Comparison of ENCODE assay signal across 1 cellular context in the genomic region with DNA sequence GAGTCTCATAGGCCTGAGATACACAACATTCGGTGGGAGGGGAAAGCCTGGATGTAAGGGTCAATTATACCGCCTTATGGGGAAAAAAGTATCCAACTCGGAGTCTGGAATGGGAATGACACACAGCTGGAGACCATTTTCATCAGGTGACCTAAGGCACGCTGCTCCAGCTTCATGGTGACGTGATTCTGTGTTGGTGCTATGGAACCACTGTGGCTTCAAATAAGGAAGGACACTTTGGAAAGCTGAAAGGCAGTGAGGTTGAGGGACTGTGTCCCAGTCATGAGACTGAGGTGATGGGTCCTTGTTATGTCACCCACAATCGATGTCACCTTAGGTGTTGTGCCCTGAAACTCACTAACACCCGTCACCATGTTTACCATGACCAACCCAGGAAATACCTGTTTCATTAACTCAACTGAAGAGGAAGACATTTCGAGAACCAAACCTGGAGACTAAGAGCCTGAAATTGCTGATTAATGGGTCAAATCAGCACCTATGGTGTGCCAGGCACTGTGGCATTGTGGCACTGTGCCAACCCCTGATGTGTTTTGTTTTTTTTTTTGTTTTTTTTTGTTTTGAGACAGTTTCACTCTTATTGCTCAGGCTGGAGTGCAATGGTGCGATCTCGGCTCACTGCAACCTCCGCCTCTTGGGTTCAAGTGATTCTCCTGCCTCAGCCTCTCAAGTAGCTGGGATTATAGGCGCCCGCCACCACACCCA.
TF ChIP-seq lines count a peak whose summit lies in the region.

No MANE protein-coding gene starts in this region.

TF ChIP-seq in HEK293, 187 proteins besides CTCF, POLR2A, EP300 and RAD21:
- TF ChIP-seq ZEB2 (tag by site-specific recombination; IDR thresholded peaks at IDR 0.05): 0 out of 2 replicates have a peak, but pooled peaks have one; percentile 23
- TF ChIP-seq ZNF843 (tag by site-specific recombination; IDR thresholded peaks at IDR 0.05): no peak
- TF ChIP-seq ZNF214 (tag by site-specific recombination; IDR thresholded peaks at IDR 0.05; ENCODE audit: borderline replicate concordance): no peak
- TF ChIP-seq, protein P1, sequence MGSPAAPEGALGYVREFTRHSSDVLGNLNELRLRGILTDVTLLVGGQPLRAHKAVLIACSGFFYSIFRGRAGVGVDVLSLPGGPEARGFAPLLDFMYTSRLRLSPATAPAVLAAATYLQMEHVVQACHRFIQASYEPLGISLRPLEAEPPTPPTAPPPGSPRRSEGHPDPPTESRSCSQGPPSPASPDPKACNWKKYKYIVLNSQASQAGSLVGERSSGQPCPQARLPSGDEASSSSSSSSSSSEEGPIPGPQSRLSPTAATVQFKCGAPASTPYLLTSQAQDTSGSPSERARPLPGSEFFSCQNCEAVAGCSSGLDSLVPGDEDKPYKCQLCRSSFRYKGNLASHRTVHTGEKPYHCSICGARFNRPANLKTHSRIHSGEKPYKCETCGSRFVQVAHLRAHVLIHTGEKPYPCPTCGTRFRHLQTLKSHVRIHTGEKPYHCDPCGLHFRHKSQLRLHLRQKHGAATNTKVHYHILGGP (tag by site-specific recombination; IDR thresholded peaks at IDR 0.05): no peak
- TF ChIP-seq ZBTB8A (tag by site-specific recombination; IDR thresholded peaks at IDR 0.05): 0 out of 2 replicates have a peak, but pooled peaks have one; percentile 21
- TF ChIP-seq ZNF133 (tag by site-specific recombination; IDR thresholded peaks at IDR 0.05): peak; percentile 15; the same call in 1 of the 2 replicates
- TF ChIP-seq ZNF747 (tag by site-specific recombination; IDR thresholded peaks at IDR 0.05): no peak
- TF ChIP-seq ZNF10 (tag by site-specific recombination; IDR thresholded peaks at IDR 0.05): 0 out of 2 replicates have a peak, but pooled peaks have one; percentile 60
- 0 out of 2 replicates have a peak, but pooled peaks have one; percentile 8 for TF ChIP-seq ZNF416 (tag by site-specific recombination; IDR thresholded peaks at IDR 0.05)
